26 cellular contexts compared by ENCODE assay signal in genomic region chr1:15542685-15543588, GRCh38. TPM values are rescaled to one million over a fixed set of nuclear protein-coding genes. Genes with fewer than 3 reads are reported as not detected.
DNase-seq lines count a peak whose midpoint lies in the region; ATAC-seq and TF ChIP-seq lines count a peak whose summit lies in the region.
"Had no signal": no experiment of that assay in that cellular context is flagged by ENCODE, and none has a peak within 500 bp of the region (broad histone marks: within the 10 kb centered on the region; RNA-seq: fewer than 3 reads in every experiment).

No MANE protein-coding gene starts in this region.

- no peak overlapping the region for H3K4me3 ChIP-seq in cardiac muscle cell
- H3K4me3 ChIP-seq in heart left ventricle: no peak overlapping the region
- H3K4me3 ChIP-seq in hepatocyte: no peak overlapping the region
- no peak overlapping the region for H3K4me3 ChIP-seq in prostate gland
- H3K4me3 ChIP-seq: A549, SJCRH30 had no signal

- intact Hi-C loops in heart left ventricle (cut with DNase I) (no loop called here), prostate gland (cut with DNase I) (no loop called here)

- TF ChIP-seq POLR2A in heart left ventricle (IDR thresholded peaks at IDR 0.05) (no peak), prostate gland (IDR thresholded peaks at IDR 0.05) (no peak)

- H3K27me3 ChIP-seq in cardiac muscle cell (no peaks in the 10 kb centered on the region), heart left ventricle (no peaks in the 10 kb centered on the region), hepatocyte (no peaks in the 10 kb centered on the region), prostate gland (replicated peaks; ENCODE audit: insufficient read depth) (no peaks in the 10 kb centered on the region)
- H3K27me3 ChIP-seq: BE2C, SJCRH30 had no signal

- peaks cover 47% of the 10 kb centered on the region for H3K36me3 ChIP-seq in cardiac muscle cell
- peaks cover 0 to 97% (median 88%) of the 10 kb centered on the region in 9 donors for H3K36me3 ChIP-seq in heart left ventricle
- H3K36me3 ChIP-seq in hepatocyte (replicated peaks; ENCODE audit: insufficient read depth, low read depth): no peaks in the 10 kb centered on the region
- peaks cover 4 to 10% of the 10 kb centered on the region in 2 donors for H3K36me3 ChIP-seq in prostate gland
- H3K36me3 ChIP-seq: BE2C had no signal

- H3K27ac ChIP-seq in cardiac muscle cell (peak overlapping the region; percentile 51), heart left ventricle (no peak overlapping the region), angular gyrus (ENCODE audit: low read depth, low read length) (peak overlapping the region; percentile 74), hepatocyte (peak overlapping the region; percentile 14), prostate gland (no peak overlapping the region)
- H3K27ac ChIP-seq: A549, SJCRH30 had no signal

- WGBS in heart left ventricle, 4 donors: 78 to 96% (median 94%) methylated on average over 9 of the region's 9 CpGs
- 98% methylated on average over 9 of the region's 9 CpGs for WGBS in hepatocyte (ENCODE audit: low lambda C conversion rate, missing lambda C conversion rate)
- WGBS in prostate gland: 84% methylated on average over 9 of the region's 9 CpGs

- TF ChIP-seq CTCF in cardiac muscle cell (IDR thresholded peaks at IDR 0.05; ENCODE audit: low read depth, low read length): no peak
- TF ChIP-seq CTCF in heart left ventricle (IDR thresholded peaks at IDR 0.05): no peak
- TF ChIP-seq CTCF in hepatocyte (IDR thresholded peaks at IDR 0.05; ENCODE audit: poor library complexity): no peak
- no peak for TF ChIP-seq CTCF in prostate gland (IDR thresholded peaks at IDR 0.05)

- H3K79me2 ChIP-seq in hepatocyte: no peaks in the 10 kb centered on the region

- DNase-seq in cardiac muscle cell (ENCODE audit: low read depth in 1 of 2, low spot score in 1 of 2) (no peak), heart left ventricle (no peak), hepatocyte (ENCODE audit: low spot score) (no peak), NCI-H2196 treated with DMSO at 0.1 percent for 48 hours (lab: John Stamatoyannopoulos, UW; ENCODE audit: unreplicated experiment) (no peak), prostate gland (ENCODE audit: low spot score) (no peak), NCI-H1436 (lab: John Stamatoyannopoulos, UW) (no peak), OCI-M2 (lab: John Stamatoyannopoulos, UW; ENCODE audit: unreplicated experiment) (no peak)
- DNase-seq: activated CD4-positive, alpha-beta T cell treated with anti-CD3 and anti-CD28 coated beads, Interleukin-2, amount 50 U/mL, for 1 hour; activated naive CD8-positive, alpha-beta T cell treated with anti-CD3 and anti-CD28 coated beads, Interleukin-2, amount 10 ng/mL, durations not matched to agents 7 days and 5 days; BE2C; COR-L47; DMS79; GF-D8; kidney; natural killer cell; NCI-H1694; NCI-H2171; NCI-H524; NK-92 treated with Interleukin-12 subunit alpha and Interleukin-12 subunit beta, amount 100 ng/mL, for 24 hours; SJCRH30; stimulated activated CD4-positive, alpha-beta T cell treated with anti-CD3 and anti-CD28 coated beads, Interleukin-15, amount 100 ng/mL, for 24 hours had no signal

- no peak overlapping the region for H2AFZ ChIP-seq in hepatocyte

- H3K9me2 ChIP-seq in hepatocyte (replicated peaks; ENCODE audit: insufficient read depth): no peaks in the 10 kb centered on the region

- no peaks in the 10 kb centered on the region for H3K4me1 ChIP-seq in cardiac muscle cell (ENCODE audit: low read depth)
- no peaks in the 10 kb centered on the region for H3K4me1 ChIP-seq in heart left ventricle
- no peaks in the 10 kb centered on the region for H3K4me1 ChIP-seq in hepatocyte (ENCODE audit: insufficient read depth)
- H3K4me1 ChIP-seq in prostate gland (replicated peaks): no peaks in the 10 kb centered on the region
- H3K4me1 ChIP-seq: A549, BE2C, SJCRH30 had no signal

- no peak for ATAC-seq in heart left ventricle
- ATAC-seq: A549; activated T-helper 17 cell treated with anti-CD3 and anti-CD28 coated beads, Interleukin-2, amount 50 U/mL, for 72 hours; natural killer cell; sciatic nerve had no signal

- no peaks in the 10 kb centered on the region for H3K9me3 ChIP-seq in cardiac muscle cell (ENCODE audit: low read depth)
- H3K9me3 ChIP-seq in heart left ventricle: no peaks in the 10 kb centered on the region
- H3K9me3 ChIP-seq in hepatocyte (ENCODE audit: low read depth): no peaks in the 10 kb centered on the region
- H3K9me3 ChIP-seq in prostate gland: no peaks in the 10 kb centered on the region
- H3K9me3 ChIP-seq: A549, BE2C, SJCRH30 had no signal

- no peak overlapping the region for H3K4me2 ChIP-seq in hepatocyte
- H3K4me2 ChIP-seq: A549 had no signal

- no peaks in the 10 kb centered on the region for H4K20me1 ChIP-seq in hepatocyte (ENCODE audit: insufficient read depth, poor library complexity, severe bottlenecking)

RNA-seq across cellular contexts. Expression of gene DNAJC16, which starts 16.3 kb away (rescaled TPM):
- total RNA-seq in cardiac muscle cell (13.6 and 17.8 TPM in 2 replicates), heart left ventricle (10 to 100 TPM; 11.9 to 22.8 (median 19.1) TPM), hepatocyte (21.1 and 29.7 TPM in 2 replicates), prostate gland (10 to 100 TPM; 21.5 to 27.2 TPM)
- polyA plus RNA-seq in cardiac muscle cell (9.0 and 9.4 TPM in 2 replicates), heart left ventricle (10 to 100 TPM in 1 of 2 donors, 1 to 10 TPM in 1; 4.2 to 10.3 TPM), hepatocyte (9.5 and 9.6 TPM in 2 replicates)

RNA-seq across cellular contexts. Expression of gene CASP9, which starts 18.9 kb away (rescaled TPM):
- total RNA-seq in cardiac muscle cell (83.9 and 96.1 TPM in 2 replicates), heart left ventricle (10 to 100 TPM in 6 of 9 donors, 1 to 10 TPM in 3; 8.6 to 15.9 (median 11.8) TPM), hepatocyte (17.1 and 21.2 TPM in 2 replicates), prostate gland (10 to 100 TPM; 22.2 to 46.1 TPM)
- polyA plus RNA-seq in cardiac muscle cell (44.7 and 65.9 TPM in 2 replicates), heart left ventricle (10 to 100 TPM; 11.5 to 16.9 TPM), hepatocyte (13.5 and 14.2 TPM in 2 replicates)

RNA-seq across cellular contexts. Expression of gene AGMAT, which starts 41.9 kb away (rescaled TPM):
- total RNA-seq in cardiac muscle cell (0.45 and 0.70 TPM in 2 replicates), heart left ventricle (under 1 TPM in 3 of 9 donors, not detected in 6; 0.22 to 0.53 (median 0.23) TPM), hepatocyte (42.9 and 49.9 TPM in 2 replicates), prostate gland (1 to 10 TPM in 1 of 2 donors, under 1 TPM in 1; 0.96 to 1.9 TPM)
- polyA plus RNA-seq in cardiac muscle cell (0.12 and 0.31 TPM in 2 replicates), heart left ventricle (under 1 TPM; 0.08 to 0.12 TPM), hepatocyte (19.1 and 28.7 TPM in 2 replicates)
- total RNA-seq: HT1080, SJCRH30 had no signal

Comparison
In these comparisons a context has a peak if more than half of its experiments do, and no peak if none do; other contexts are left out.
1. H3K27ac ChIP-seq: peak in cardiac muscle cell (single experiment), angular gyrus (single experiment) and hepatocyte (single experiment); none in heart left ventricle (0 of 12) and prostate gland (0 of 2).
2. RNA of gene AGMAT, which starts 41.9 kb away (total RNA-seq): 42.9 to 49.9 TPM in hepatocyte; 0.96 to 1.9 TPM in prostate gland, 0.45 to 0.70 TPM in cardiac muscle cell and 0.22 to 0.53 TPM in heart left ventricle; every median in the first group is over 10 times any median in the second.